ENCODE assay signal across 12 cellular contexts in the genomic region with DNA sequence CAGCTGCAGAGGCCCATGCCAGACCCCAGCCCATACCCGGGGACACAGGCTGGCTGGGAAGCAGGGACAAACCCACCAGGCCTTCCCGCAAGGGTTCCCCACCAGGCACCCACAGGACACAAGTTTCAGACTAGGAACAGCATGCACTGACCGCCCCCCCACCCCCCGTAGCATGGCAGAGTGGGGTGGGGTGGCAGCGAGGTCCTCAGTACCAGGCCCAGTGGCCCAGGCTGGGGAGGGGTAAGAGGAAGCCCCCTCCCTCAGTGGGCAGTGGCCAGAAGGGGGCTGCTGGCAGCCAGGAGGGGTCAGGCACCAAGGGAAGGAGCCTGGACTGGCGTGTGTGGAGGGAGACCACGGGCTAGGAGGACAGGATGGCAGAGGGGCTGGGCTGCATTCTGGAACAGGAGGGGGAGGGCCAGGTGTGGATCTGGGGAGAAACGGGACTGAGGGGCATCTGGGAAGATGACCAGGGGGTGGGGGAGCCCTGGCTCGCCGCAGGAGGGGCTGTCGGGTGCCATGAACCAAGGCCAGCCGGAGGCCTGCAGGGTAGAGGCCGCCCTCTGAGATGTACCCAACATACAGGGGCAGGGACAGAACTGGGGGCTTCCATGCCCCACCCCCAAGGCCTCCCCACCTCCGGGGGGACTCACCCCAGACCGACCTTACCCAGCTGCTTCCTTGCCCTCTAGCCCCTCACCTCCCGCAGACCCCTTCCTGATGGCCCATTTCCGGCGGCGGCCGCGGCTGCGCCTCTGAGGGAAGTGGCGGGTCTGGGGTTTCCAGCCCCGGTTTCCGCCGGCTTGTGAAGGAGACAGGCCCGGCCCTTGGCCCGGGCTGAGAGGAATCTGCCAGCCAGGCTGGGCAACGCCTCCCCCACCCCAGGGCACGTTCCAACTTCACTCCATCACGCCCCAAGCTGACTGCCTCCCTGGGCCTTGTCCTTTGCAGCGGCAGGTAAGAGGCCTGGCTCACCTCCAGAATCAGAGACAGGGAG. TPM values are rescaled to one million over a fixed set of nuclear protein-coding genes. Genes with fewer than 3 reads are reported as not detected.
DNase-seq lines count a peak whose midpoint lies in the region; ATAC-seq and TF ChIP-seq lines count a peak whose summit lies in the region.
"Had no signal": no experiment of that assay in that cellular context is flagged by ENCODE, and none has a peak within 500 bp of the region (broad histone marks: within the 10 kb centered on the region; RNA-seq: fewer than 3 reads in every experiment).

No MANE protein-coding gene starts in this region.

- no peaks in the 10 kb centered on the region for H3K36me3 Mint-ChIP-seq in activated CD8-positive, alpha-beta T cell treated with anti-CD3 and anti-CD28 coated beads for 36 hours (ENCODE audit: low read depth)

- H3K27me3 Mint-ChIP-seq in activated CD8-positive, alpha-beta T cell treated with anti-CD3 and anti-CD28 coated beads for 36 hours: peaks cover 9% of the 10 kb centered on the region

- peak overlapping the region; percentile 24 for H3K4me3 Mint-ChIP-seq in activated CD8-positive, alpha-beta T cell treated with anti-CD3 and anti-CD28 coated beads for 36 hours

- POLR2A ChIA-PET in activated CD8-positive, alpha-beta T cell treated with anti-CD3 and anti-CD28 coated beads for 36 hours (lab: Charles Lee): no interaction called here

- no peaks in the 10 kb centered on the region for H3K36me3 ChIP-seq in esophagus squamous epithelium

- H3K9me3 ChIP-seq in esophagus squamous epithelium: no peaks in the 10 kb centered on the region

- H3K27ac ChIP-seq in esophagus squamous epithelium: peak overlapping the region in 3 of 4 donors; percentile 11 to 44 (median 42)

- ATAC-seq in activated CD8-positive, alpha-beta T cell treated with anti-CD3 and anti-CD28 coated beads for 36 hours: peak; percentile 75
- ATAC-seq in HG02678 (IDR thresholded peaks at IDR 0.05; ENCODE audit: unreplicated experiment) (no peak), GM21515 (IDR thresholded peaks at IDR 0.05; ENCODE audit: unreplicated experiment) (no peak), GM21423 (IDR thresholded peaks at IDR 0.05; ENCODE audit: unreplicated experiment) (no peak)

- intact Hi-C loops in activated CD8-positive, alpha-beta T cell treated with anti-CD3 and anti-CD28 coated beads for 36 hours (cut with micrococcal nuclease): no loop called here
- intact Hi-C loops in esophagus squamous epithelium (cut with DNase I): no loop called here

- CTCF ChIA-PET in activated CD8-positive, alpha-beta T cell treated with anti-CD3 and anti-CD28 coated beads for 36 hours (lab: Charles Lee): no interaction called here

- TF ChIP-seq CTCF in activated CD8-positive, alpha-beta T cell treated with anti-CD3 and anti-CD28 coated beads for 36 hours (IDR thresholded peaks at IDR 0.05): no peak
- TF ChIP-seq CTCF in esophagus squamous epithelium (IDR thresholded peaks at IDR 0.05): no peak

- peak; percentile 27 for DNase-seq in stimulated activated naive CD4-positive, alpha-beta T cell treated with Interleukin-2 at 50 U/mL for 16 hours (lab: John Stamatoyannopoulos, UW)
- no peak for DNase-seq in stimulated activated naive CD4-positive, alpha-beta T cell (lab: John Stamatoyannopoulos, UW)
- peak; percentile 69 for DNase-seq in activated CD8-positive, alpha-beta T cell treated with anti-CD3 and anti-CD28 coated beads for 36 hours
- DNase-seq in esophagus squamous epithelium (lab: John Stamatoyannopoulos, UW) (no peak), NCI-H2196 treated with DMSO at 0.1 percent for 48 hours (lab: John Stamatoyannopoulos, UW; ENCODE audit: unreplicated experiment) (no peak)
- DNase-seq: amygdala, erythroblast, IMR-90, NCI-H774 had no signal

- no peaks in the 10 kb centered on the region for H3K9me3 Mint-ChIP-seq in activated CD8-positive, alpha-beta T cell treated with anti-CD3 and anti-CD28 coated beads for 36 hours

- peaks cover 0 to 76% (median 0%) of the 10 kb centered on the region in 4 donors for H3K27me3 ChIP-seq in esophagus squamous epithelium

- H3K4me1 Mint-ChIP-seq in activated CD8-positive, alpha-beta T cell treated with anti-CD3 and anti-CD28 coated beads for 36 hours (ENCODE audit: low read depth): peaks cover 15% of the 10 kb centered on the region

- peak overlapping the region; percentile 13 for H3K27ac Mint-ChIP-seq in activated CD8-positive, alpha-beta T cell treated with anti-CD3 and anti-CD28 coated beads for 36 hours

- TF ChIP-seq POLR2A in esophagus squamous epithelium (IDR thresholded peaks at IDR 0.05): no peak

- peak overlapping the region in 1 of 4 donors; percentile 4 for H3K4me3 ChIP-seq in esophagus squamous epithelium

- 31 to 72% methylated on average over 7 to 11 of the region's 32 CpGs for WGBS in esophagus squamous epithelium, 2 donors

- H3K4me1 ChIP-seq in esophagus squamous epithelium: peaks cover 29 to 62% (median 45%) of the 10 kb centered on the region in 3 donors

RNA-seq across cellular contexts. Expression of a gene that starts 5.6 kb away (rescaled TPM):
- total RNA-seq in activated CD8-positive, alpha-beta T cell treated with anti-CD3 and anti-CD28 coated beads for 36 hours: 1 to 10 TPM; 3.6 to 4.1 TPM
- total RNA-seq in esophagus squamous epithelium: 10 to 100 TPM; 20.7 to 29.4 (median 23.3) TPM

RNA-seq across cellular contexts. Expression of a gene that starts 6.9 kb away (rescaled TPM):
- total RNA-seq in activated CD8-positive, alpha-beta T cell treated with anti-CD3 and anti-CD28 coated beads for 36 hours: 1 to 10 TPM; 9.3 to 9.7 TPM
- total RNA-seq in esophagus squamous epithelium: 10 to 100 TPM in 3 of 4 donors, 1 to 10 TPM in 1; 9.7 to 17.6 (median 15.4) TPM

Comparison
In these comparisons a context has a peak if more than half of its experiments do, and no peak if none do; other contexts are left out.
1. DNase-seq: peak in stimulated activated naive CD4-positive, alpha-beta T cell treated with Interleukin-2 at 50 U/mL for 16 hours (single experiment) and activated CD8-positive, alpha-beta T cell treated with anti-CD3 and anti-CD28 coated beads for 36 hours (single experiment); none in stimulated activated naive CD4-positive, alpha-beta T cell (0 of 6), esophagus squamous epithelium (single experiment) and NCI-H2196 treated with DMSO at 0.1 percent for 48 hours (single experiment).
2. RNA of a gene that starts 5.6 kb away (total RNA-seq): 20.7 to 29.4 TPM in esophagus squamous epithelium; 3.6 to 4.1 TPM in activated CD8-positive, alpha-beta T cell treated with anti-CD3 and anti-CD28 coated beads for 36 hours; every median in the first group is over 4 times any median in the second.